Comparison of ENCODE assay signal across 33 cellular contexts in genomic region chr2:137823196-137823595, GRCh38.
"Had no signal": no experiment of that assay in that cellular context is flagged by ENCODE, and none has a peak within 500 bp of the region (broad histone marks: within the 10 kb centered on the region; RNA-seq: fewer than 3 reads in every experiment).

No MANE protein-coding gene starts in this region.

- DNase-seq: activated effector memory CD4-positive, alpha-beta T cell treated with anti-CD3 and anti-CD28 coated beads, Interleukin-2, amount 50 U/mL, for 16 hours; activated effector memory CD4-positive, alpha-beta T cell treated with Interleukin-2 at 50 U/mL for 16 hours; activated gamma-delta T cell; activated gamma-delta T cell treated with Interleukin-2 at 50 U/mL for 16 hours; activated naive CD4-positive, alpha-beta T cell treated with anti-CD3 and anti-CD28 coated beads for 36 hours; activated naive CD4-positive, alpha-beta T cell treated with anti-CD3 and anti-CD28 coated beads, Interleukin-2, amount 10 ng/mL, durations not matched to agents 7 days and 5 days; activated naive CD4-positive, alpha-beta T cell treated with anti-CD3 and anti-CD28 coated beads, Interleukin-2, amount 50 U/mL, for 16 hours; activated naive CD4-positive, alpha-beta T cell treated with Interleukin-2 at 50 U/mL for 16 hours; activated naive CD8-positive, alpha-beta T cell treated with anti-CD3 and anti-CD28 coated beads for 36 hours; activated naive CD8-positive, alpha-beta T cell treated with anti-CD3 and anti-CD28 coated beads, Interleukin-2, amount 10 ng/mL, durations not matched to agents 7 days and 5 days; activated naive CD8-positive, alpha-beta T cell treated with anti-CD3 and anti-CD28 coated beads, Interleukin-2, amount 50 U/mL, for 24 hours; activated T-cell treated with anti-CD3 and anti-CD28 coated beads, Interleukin-2, amount 50 U/mL, for 1 hour; activated T-cell treated with anti-CD3 and anti-CD28 coated beads, Interleukin-2, amount 50 U/mL, for 24 hours; activated T-cell treated with anti-CD3 and anti-CD28 coated beads, Interleukin-2, amount 50 U/mL, for 4 hours; activated T-cell treated with anti-CD3 and anti-CD28 coated beads, Interleukin-2, amount 50 U/mL, for 48 hours; activated T-cell treated with anti-CD3 and anti-CD28 coated beads, Interleukin-2, amount 50 U/mL, for 72 hours; adrenal gland; amniotic stem cell; amygdala; anterior cingulate cortex; aorta; body of pancreas; brain microvascular endothelial cell; caudate nucleus; central memory CD4-positive, alpha-beta T cell; cerebellar nuclear complex had no signal

- ATAC-seq: activated naive CD4-positive, alpha-beta T cell treated with anti-CD3 and anti-CD28 coated beads, Interleukin-2, amount 50 U/mL, for 72 hours; activated naive CD8-positive, alpha-beta T cell treated with anti-CD3 and anti-CD28 coated beads, Interleukin-2, amount 50 U/mL, for 24 hours; activated T-cell treated with anti-CD3 and anti-CD28 coated beads, Interleukin-2, amount 50 U/mL, for 4 hours; activated T-cell treated with anti-CD3 and anti-CD28 coated beads, Interleukin-2, amount 50 U/mL, for 72 hours; activated T-helper 17 cell treated with anti-CD3 and anti-CD28 coated beads, Interleukin-2, amount 50 U/mL, for 72 hours; body of pancreas had no signal

- H3K36me3 ChIP-seq: adrenal gland, ascending aorta, brain microvascular endothelial cell, breast epithelium, cardiac muscle cell had no signal

- H3K4me1 ChIP-seq: adrenal gland, ascending aorta, body of pancreas, breast epithelium had no signal

- H3K4me3 ChIP-seq: adrenal gland, ascending aorta, body of pancreas, breast epithelium, cardiac muscle cell had no signal

- H3K27me3 ChIP-seq: adrenal gland, ascending aorta, body of pancreas, brain microvascular endothelial cell, breast epithelium, cardiac muscle cell had no signal

- H3K9me3 ChIP-seq: adrenal gland, ascending aorta, body of pancreas, breast epithelium had no signal

- FAIRE-seq: astrocyte, bronchial epithelial cell had no signal

- H3K27ac ChIP-seq: adrenal gland, ascending aorta, body of pancreas, brain microvascular endothelial cell, breast epithelium, cardiac muscle cell had no signal
